In genomic region chr11:102266111-102266510, GRCh38 we compare ENCODE assay signal across 22 cellular contexts. TPM values are rescaled to one million over a fixed set of nuclear protein-coding genes. Genes with fewer than 3 reads are reported as not detected.
A peak's percentile ranks its signal among the peaks of the same experiment; 100 is the strongest.
DNase-seq lines count a peak whose midpoint lies in the region; ATAC-seq, FAIRE-seq and TF ChIP-seq lines count a peak whose summit lies in the region.
"Had no signal": no experiment of that assay in that cellular context is flagged by ENCODE, and none has a peak within 500 bp of the region (broad histone marks: within the 10 kb centered on the region; RNA-seq: fewer than 3 reads in every experiment).

No MANE protein-coding gene starts in this region.

- H3K9me3 Mint-ChIP-seq in mesothelial cell of epicardium, result no peaks in the 10 kb centered on the region
- H3K9me3 Mint-ChIP-seq in activated T-helper 2 cell treated with anti-CD3 and anti-CD28 coated beads, Interferon-gamma antibody, Interleukin-2, Interleukin-4, amounts not matched to agents 10 μg/mL and 5 μg/mL and 100 μg/mL, durations not matched to agents 14 hours and 24 hours and 36 hours, result no peaks in the 10 kb centered on the region

- no peak for TF ChIP-seq POLR2A in GM12892 (IDR thresholded peaks at IDR 0.05; ENCODE audit: low read depth, low read length)

- peak; percentile 60 for DNase-seq in AG08395 (ENCODE audit: low spot score)
- peak; percentile 42 for DNase-seq in GM04503 (ENCODE audit: low read depth)
- peak; percentile 42 for DNase-seq in dedifferentiated amniotic fluid mesenchymal stem cell (ENCODE audit: extremely low spot score)
- DNase-seq in mesothelial cell of epicardium (ENCODE audit: low spot score in 2 of 2, unreplicated experiment in 2 of 2), result no peak
- DNase-seq in activated T-helper 2 cell treated with anti-CD3 and anti-CD28 coated beads, Interferon-gamma antibody, Interleukin-2, Interleukin-4, amounts not matched to agents 10 μg/mL and 5 μg/mL and 100 μg/mL, durations not matched to agents 14 hours and 24 hours and 36 hours (ENCODE audit: low spot score), result no peak
- DNase-seq in GM12892 (ENCODE audit: insufficient read length), result no peak
- DNase-seq: BE2C, DMS53, EL, GF-D8, MM.1S, NCI-H1048, NCI-H1417 treated with DMSO at 0.1 percent for 48 hours, NCI-H187, NCI-H446, NCI-H526, OCI-M1, SW 1271 had no signal

- TF ChIP-seq CTCF in mesothelial cell of epicardium (IDR thresholded peaks at IDR 0.05; ENCODE audit: unreplicated experiment), result no peak

- no peak for FAIRE-seq in GM12892 (lab: Jason Lieb, UNC)
- FAIRE-seq: D721Med, H1 had no signal

- no peaks in the 10 kb centered on the region for H3K27me3 Mint-ChIP-seq in mesothelial cell of epicardium (ENCODE audit: low read depth)
- H3K27me3 Mint-ChIP-seq in activated T-helper 2 cell treated with anti-CD3 and anti-CD28 coated beads, Interferon-gamma antibody, Interleukin-2, Interleukin-4, amounts not matched to agents 10 μg/mL and 5 μg/mL and 100 μg/mL, durations not matched to agents 14 hours and 24 hours and 36 hours (ENCODE audit: low read depth), result peaks cover 36% of the 10 kb centered on the region

- H3K27ac Mint-ChIP-seq in mesothelial cell of epicardium, result peak overlapping the region; percentile 83
- no peak overlapping the region for H3K27ac Mint-ChIP-seq in activated T-helper 2 cell treated with anti-CD3 and anti-CD28 coated beads, Interferon-gamma antibody, Interleukin-2, Interleukin-4, amounts not matched to agents 10 μg/mL and 5 μg/mL and 100 μg/mL, durations not matched to agents 14 hours and 24 hours and 36 hours

- ATAC-seq in GM19455 (IDR thresholded peaks at IDR 0.05; ENCODE audit: unreplicated experiment), result no peak
- ATAC-seq: Right ventricle myocardium inferior had no signal

- H3K36me3 Mint-ChIP-seq in mesothelial cell of epicardium, result no peaks in the 10 kb centered on the region
- no peaks in the 10 kb centered on the region for H3K36me3 Mint-ChIP-seq in activated T-helper 2 cell treated with anti-CD3 and anti-CD28 coated beads, Interferon-gamma antibody, Interleukin-2, Interleukin-4, amounts not matched to agents 10 μg/mL and 5 μg/mL and 100 μg/mL, durations not matched to agents 14 hours and 24 hours and 36 hours (ENCODE audit: low read depth)

- peaks cover 53% of the 10 kb centered on the region for H3K4me1 Mint-ChIP-seq in mesothelial cell of epicardium
- H3K4me1 Mint-ChIP-seq in activated T-helper 2 cell treated with anti-CD3 and anti-CD28 coated beads, Interferon-gamma antibody, Interleukin-2, Interleukin-4, amounts not matched to agents 10 μg/mL and 5 μg/mL and 100 μg/mL, durations not matched to agents 14 hours and 24 hours and 36 hours (ENCODE audit: low read depth), result peaks cover 20% of the 10 kb centered on the region

- H3K4me3 Mint-ChIP-seq in mesothelial cell of epicardium, result no peak overlapping the region
- H3K4me3 Mint-ChIP-seq in activated T-helper 2 cell treated with anti-CD3 and anti-CD28 coated beads, Interferon-gamma antibody, Interleukin-2, Interleukin-4, amounts not matched to agents 10 μg/mL and 5 μg/mL and 100 μg/mL, durations not matched to agents 14 hours and 24 hours and 36 hours (ENCODE audit: low read depth), result no peak overlapping the region

- intact Hi-C loops in activated T-helper 2 cell treated with anti-CD3 and anti-CD28 coated beads, Interferon-gamma antibody, Interleukin-2, Interleukin-4, amounts not matched to agents 10 μg/mL and 5 μg/mL and 100 μg/mL, durations not matched to agents 14 hours and 24 hours and 36 hours (cut with micrococcal nuclease), result no loop called here

RNA-seq across cellular contexts. Expression of gene BIRC3, which starts 51.2 kb away (rescaled TPM):
- total RNA-seq in mesothelial cell of epicardium, result 1.4 to 2.2 TPM (median 1.8 TPM) in 3 replicates
- total RNA-seq in activated T-helper 2 cell treated with anti-CD3 and anti-CD28 coated beads, Interferon-gamma antibody, Interleukin-2, Interleukin-4, amounts not matched to agents 10 μg/mL and 5 μg/mL and 100 μg/mL, durations not matched to agents 14 hours and 24 hours and 36 hours, result 217 and 221 TPM in 2 replicates
- 109 TPM for polyA plus RNA-seq in GM12892 (2012; ENCODE audit: missing spikeins)

Comparison
In these comparisons a context has a peak if more than half of its experiments do, and no peak if none do; other contexts are left out.
1. DNase-seq: peak in AG08395 (single experiment), GM04503 (single experiment) and dedifferentiated amniotic fluid mesenchymal stem cell (single experiment); none in mesothelial cell of epicardium (0 of 2), activated T-helper 2 cell treated with anti-CD3 and anti-CD28 coated beads, Interferon-gamma antibody, Interleukin-2, Interleukin-4, amounts not matched to agents 10 μg/mL and 5 μg/mL and 100 μg/mL, durations not matched to agents 14 hours and 24 hours and 36 hours (single experiment) and GM12892 (single experiment).
2. RNA of gene BIRC3, which starts 51.2 kb away (total RNA-seq): 217 to 221 TPM in activated T-helper 2 cell treated with anti-CD3 and anti-CD28 coated beads, Interferon-gamma antibody, Interleukin-2, Interleukin-4, amounts not matched to agents 10 μg/mL and 5 μg/mL and 100 μg/mL, durations not matched to agents 14 hours and 24 hours and 36 hours; 1.4 to 2.2 TPM in mesothelial cell of epicardium; every median in the first group is over 10 times any median in the second.